Comparison of ENCODE assay signal across 6 cellular contexts in genomic region chr9:100879884-100880283, GRCh38.
"Had no signal": no experiment of that assay in that cellular context is flagged by ENCODE, and none has a peak within 500 bp of the region (broad histone marks: within the 10 kb centered on the region; RNA-seq: fewer than 3 reads in every experiment).

No MANE protein-coding gene starts in this region.

- H3K9me3 Mint-ChIP-seq: H9 had no signal

- DNase-seq: GM23248, H9, HCEC 1CT, IMR-90, KG1 had no signal

- H3K4me3 Mint-ChIP-seq: H9 had no signal

- H3K27ac ChIP-seq: GM23248 had no signal

- H3K4me1 Mint-ChIP-seq: H9 had no signal

- H3K4me3 ChIP-seq: GM23248, K562 had no signal

- ATAC-seq: K562 had no signal
